Comparison of ENCODE assay signal across 21 cellular contexts in the genomic region with DNA sequence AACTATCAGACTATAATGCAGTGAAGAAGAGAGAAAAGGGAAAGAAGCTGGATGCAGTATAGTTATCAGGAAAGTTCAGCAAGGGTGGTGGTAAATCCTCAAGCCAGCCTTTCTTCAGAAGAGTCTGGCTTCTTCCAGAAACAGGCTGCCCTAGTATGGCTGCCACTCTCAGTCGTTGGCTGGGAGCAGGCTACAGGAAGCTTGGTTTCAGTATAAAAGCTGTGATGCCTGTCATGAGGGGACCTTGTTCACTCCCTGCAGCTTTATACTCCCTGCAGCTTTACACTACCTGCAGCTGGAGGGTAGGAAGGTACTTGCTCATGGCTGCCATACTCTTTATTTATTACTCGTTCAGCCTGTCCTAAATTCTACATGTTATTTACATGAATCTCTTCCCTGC.
"Had no signal": no experiment of that assay in that cellular context is flagged by ENCODE, and none has a peak within 500 bp of the region (broad histone marks: within the 10 kb centered on the region; RNA-seq: fewer than 3 reads in every experiment).

No MANE protein-coding gene starts in this region.

- H3K9me3 Mint-ChIP-seq: immature natural killer cell; natural killer cell treated with Interleukin-12 subunit alpha and Interleukin-12 subunit beta and Interleukin-15 and Interleukin-18, amount 100 ng/mL, for 72 hours had no signal

- H3K4me2 ChIP-seq: neural progenitor cell had no signal

- H3K4me1 ChIP-seq: colonic mucosa, left lung, lower lobe of right lung, neural progenitor cell, parathyroid adenoma, prostate gland, right lobe of liver had no signal

- H3K27ac ChIP-seq: colonic mucosa, left lung, lower lobe of right lung, neural progenitor cell, parathyroid adenoma, prostate gland, right lobe of liver, stomach, thoracic aorta, transverse colon had no signal

- H3K9ac ChIP-seq: neural progenitor cell, parathyroid adenoma had no signal

- H3K27ac Mint-ChIP-seq: endodermal cell; immature natural killer cell; natural killer cell treated with Interleukin-12 subunit alpha and Interleukin-12 subunit beta and Interleukin-15 and Interleukin-18, amount 100 ng/mL, for 72 hours; neural progenitor cell; stimulated activated memory B cell treated with anti-CD40 and anti-IgM and Interleukin-4, amounts not matched to agents 10 μg/mL and 1 μg/mL and 100 μg/mL, for 72 hours had no signal

- H3K4me3 ChIP-seq: colonic mucosa, left lung, lower lobe of right lung, neural progenitor cell, prostate gland, right lobe of liver, stomach, thoracic aorta, transverse colon had no signal

- H3K9me3 ChIP-seq: colonic mucosa, left lung, prostate gland, right lobe of liver, thoracic aorta, transverse colon had no signal

- H3K27me3 ChIP-seq: colonic mucosa, right lobe of liver had no signal

- H3K36me3 Mint-ChIP-seq: immature natural killer cell; natural killer cell treated with Interleukin-12 subunit alpha and Interleukin-12 subunit beta and Interleukin-15 and Interleukin-18, amount 100 ng/mL, for 72 hours; neural progenitor cell; stimulated activated memory B cell treated with anti-CD40 and anti-IgM and Interleukin-4, amounts not matched to agents 10 μg/mL and 1 μg/mL and 100 μg/mL, for 72 hours had no signal

- ATAC-seq: left lung; lower lobe of right lung; natural killer cell treated with Interleukin-12 subunit alpha and Interleukin-12 subunit beta and Interleukin-15 and Interleukin-18, amount 100 ng/mL, for 72 hours; right lobe of liver; stimulated activated memory B cell treated with anti-CD40 and anti-IgM and Interleukin-4, amounts not matched to agents 10 μg/mL and 1 μg/mL and 100 μg/mL, for 72 hours had no signal

- DNase-seq: colonic mucosa; effector CD4-positive, alpha-beta T cell; endodermal cell; erythroblast; immature natural killer cell; left lung; lower lobe of right lung; mesenchymal stem cell; midbrain; occipital lobe; right lobe of liver; stimulated activated CD4-positive, alpha-beta T cell treated with anti-CD3 and anti-CD28 coated beads, Interleukin-4, amount 100 ng/mL, for 24 hours; stomach; substantia nigra; transverse colon had no signal

- H3K4me1 Mint-ChIP-seq: immature natural killer cell, neural progenitor cell had no signal

- H3K36me3 ChIP-seq: colonic mucosa, left lung, lower lobe of right lung, neural progenitor cell, prostate gland, right lobe of liver, stomach, thoracic aorta, transverse colon had no signal

- H3K4me3 Mint-ChIP-seq: endodermal cell; immature natural killer cell; natural killer cell treated with Interleukin-12 subunit alpha and Interleukin-12 subunit beta and Interleukin-15 and Interleukin-18, amount 100 ng/mL, for 72 hours; neural progenitor cell; stimulated activated memory B cell treated with anti-CD40 and anti-IgM and Interleukin-4, amounts not matched to agents 10 μg/mL and 1 μg/mL and 100 μg/mL, for 72 hours had no signal

- H2AFZ ChIP-seq: neural progenitor cell, parathyroid adenoma had no signal

- H3K79me2 ChIP-seq: parathyroid adenoma had no signal
